Comparison of ENCODE assay signal across 8 cellular contexts in genomic region chr1:221712776-221713431, GRCh38. TPM values are rescaled to one million over a fixed set of nuclear protein-coding genes. Genes with fewer than 3 reads are reported as not detected.
DNase-seq lines count a peak whose midpoint lies in the region; ATAC-seq and TF ChIP-seq lines count a peak whose summit lies in the region.

No MANE protein-coding gene starts in this region.

- peak overlapping the region; percentile 74 for H3K9ac ChIP-seq in Loucy (ENCODE audit: low read depth, low read length, poor library complexity, severe bottlenecking)

- H3K4me1 ChIP-seq in Loucy (ENCODE audit: insufficient read depth, low read length, poor library complexity, severe bottlenecking) (peaks cover 93% of the 10 kb centered on the region), right atrium auricular region (peaks cover 0 to 59% of the 10 kb centered on the region in 2 donors)

- peaks cover 87% of the 10 kb centered on the region for H3K79me2 ChIP-seq in Loucy (ENCODE audit: insufficient read depth, low read length)

- peaks cover 85% of the 10 kb centered on the region for H3K4me1 Mint-ChIP-seq in activated T-cell treated with anti-CD3 and anti-CD28 coated beads, Interleukin-2, amount 50 U/mL, for 24 hours (ENCODE audit: low read depth)
- peaks cover 84 to 93% of the 10 kb centered on the region in 2 donors for H3K4me1 Mint-ChIP-seq in natural killer cell treated with Interleukin-12 subunit alpha and Interleukin-12 subunit beta and Interleukin-15 and Interleukin-18, amount 100 ng/mL, for 72 hours (ENCODE audit: low read depth in 2 of 2)

- TF ChIP-seq CTCF in Loucy (conservative IDR thresholded peaks at IDR 0.05; ENCODE audit: low read length) (no peak), right atrium auricular region (IDR thresholded peaks at IDR 0.05) (no peak)

- H3K9me3 ChIP-seq in Loucy (ENCODE audit: insufficient read depth, low read depth, low read length) = no peaks in the 10 kb centered on the region
- H3K9me3 ChIP-seq in right atrium auricular region = no peaks in the 10 kb centered on the region

- peak overlapping the region; percentile 68 for H3K4me3 ChIP-seq in Loucy (ENCODE audit: low read length, poor library complexity, severe bottlenecking)
- H3K4me3 ChIP-seq in right atrium auricular region = no peak overlapping the region

- peak overlapping the region; percentile 34 for H3K4me3 Mint-ChIP-seq in activated T-cell treated with anti-CD3 and anti-CD28 coated beads, Interleukin-2, amount 50 U/mL, for 24 hours
- H3K4me3 Mint-ChIP-seq in natural killer cell treated with Interleukin-12 subunit alpha and Interleukin-12 subunit beta and Interleukin-15 and Interleukin-18, amount 100 ng/mL, for 72 hours = peak overlapping the region; percentile 76

- peak overlapping the region; percentile 88 for H3K27ac Mint-ChIP-seq in activated T-cell treated with anti-CD3 and anti-CD28 coated beads, Interleukin-2, amount 50 U/mL, for 24 hours
- H3K27ac Mint-ChIP-seq in natural killer cell treated with Interleukin-12 subunit alpha and Interleukin-12 subunit beta and Interleukin-15 and Interleukin-18, amount 100 ng/mL, for 72 hours = peak overlapping the region; percentile 96 to 98

- H3K27me3 ChIP-seq in Loucy (ENCODE audit: insufficient read depth, low read length, poor library complexity, severe bottlenecking) (no peaks in the 10 kb centered on the region), right atrium auricular region (no peaks in the 10 kb centered on the region)

- H3K27ac ChIP-seq in right atrium auricular region = no peak overlapping the region

- peaks cover 34% of the 10 kb centered on the region; the same call in 1 of the 2 replicates for H3K36me3 ChIP-seq in Loucy (ENCODE audit: insufficient read depth, low read length)
- H3K36me3 ChIP-seq in right atrium auricular region = no peaks in the 10 kb centered on the region

- H3K9me2 ChIP-seq in Loucy (replicated peaks; ENCODE audit: low read depth, low read length) = no peaks in the 10 kb centered on the region

- peaks cover 15% of the 10 kb centered on the region for H4K20me1 ChIP-seq in Loucy (ENCODE audit: insufficient read depth, low read length, poor library complexity, severe bottlenecking)

- H3K27me3 Mint-ChIP-seq in activated T-cell treated with anti-CD3 and anti-CD28 coated beads, Interleukin-2, amount 50 U/mL, for 24 hours = no peaks in the 10 kb centered on the region
- no peaks in the 10 kb centered on the region for H3K27me3 Mint-ChIP-seq in natural killer cell treated with Interleukin-12 subunit alpha and Interleukin-12 subunit beta and Interleukin-15 and Interleukin-18, amount 100 ng/mL, for 72 hours

- no peak overlapping the region for H2AFZ ChIP-seq in Loucy (ENCODE audit: low read length)

- peak; percentile 56 for ATAC-seq in GM21529 (IDR thresholded peaks at IDR 0.05; ENCODE audit: unreplicated experiment)
- ATAC-seq in natural killer cell treated with Interleukin-12 subunit alpha and Interleukin-12 subunit beta and Interleukin-15 and Interleukin-18, amount 100 ng/mL, for 72 hours = peak; percentile 84 to 90

- peak; percentile 87 for DNase-seq in GDM1 (lab: John Stamatoyannopoulos, UW)
- peak; percentile 71 for DNase-seq in activated T-cell treated with anti-CD3 and anti-CD28 coated beads, Interleukin-2, amount 50 U/mL, for 24 hours
- DNase-seq in natural killer cell treated with Interleukin-12 subunit alpha and Interleukin-12 subunit beta and Interleukin-15 and Interleukin-18, amount 100 ng/mL, for 72 hours (ENCODE audit: low spot score) = peak; percentile 88
- DNase-seq in NCI-H526 treated with DMSO at 0.1 percent for 48 hours (lab: John Stamatoyannopoulos, UW) = no peak
- DNase-seq in right atrium auricular region (ENCODE audit: low spot score) = no peak
- no peak for DNase-seq in NCI-H2081 treated with DMSO at 0.1 percent for 48 hours (lab: John Stamatoyannopoulos, UW)

- peaks cover 22% of the 10 kb centered on the region for H3K36me3 Mint-ChIP-seq in activated T-cell treated with anti-CD3 and anti-CD28 coated beads, Interleukin-2, amount 50 U/mL, for 24 hours (ENCODE audit: low read depth)
- H3K36me3 Mint-ChIP-seq in natural killer cell treated with Interleukin-12 subunit alpha and Interleukin-12 subunit beta and Interleukin-15 and Interleukin-18, amount 100 ng/mL, for 72 hours = peaks cover 20% of the 10 kb centered on the region

- H3F3A ChIP-seq in Loucy (ENCODE audit: low read depth) = peaks cover 14% of the 10 kb centered on the region

- peaks cover 5% of the 10 kb centered on the region for H3K9me3 Mint-ChIP-seq in activated T-cell treated with anti-CD3 and anti-CD28 coated beads, Interleukin-2, amount 50 U/mL, for 24 hours
- H3K9me3 Mint-ChIP-seq in natural killer cell treated with Interleukin-12 subunit alpha and Interleukin-12 subunit beta and Interleukin-15 and Interleukin-18, amount 100 ng/mL, for 72 hours = no peaks in the 10 kb centered on the region

- H3K4me2 ChIP-seq in Loucy (ENCODE audit: low read depth, low read length, poor library complexity, severe bottlenecking) = peak overlapping the region; percentile 73

RNA-seq across cellular contexts. Expression of gene DUSP10, which starts 29.0 kb away (rescaled TPM):
- 10 to 100 TPM; 43.3 to 85.2 TPM for total RNA-seq in natural killer cell treated with Interleukin-12 subunit alpha and Interleukin-12 subunit beta and Interleukin-15 and Interleukin-18, amount 100 ng/mL, for 72 hours
- total RNA-seq in right atrium auricular region = 1 to 10 TPM; 3.3 to 6.4 TPM

Comparison
In these comparisons a context has a peak if more than half of its experiments do, and no peak if none do; other contexts are left out.
1. DNase-seq: peak in GDM1 (single experiment), activated T-cell treated with anti-CD3 and anti-CD28 coated beads, Interleukin-2, amount 50 U/mL, for 24 hours (single experiment) and natural killer cell treated with Interleukin-12 subunit alpha and Interleukin-12 subunit beta and Interleukin-15 and Interleukin-18, amount 100 ng/mL, for 72 hours (single experiment); none in NCI-H526 treated with DMSO at 0.1 percent for 48 hours (single experiment), right atrium auricular region (single experiment) and NCI-H2081 treated with DMSO at 0.1 percent for 48 hours (single experiment).
2. RNA of gene DUSP10, which starts 29.0 kb away (total RNA-seq): 43.3 to 85.2 TPM in natural killer cell treated with Interleukin-12 subunit alpha and Interleukin-12 subunit beta and Interleukin-15 and Interleukin-18, amount 100 ng/mL, for 72 hours; 3.3 to 6.4 TPM in right atrium auricular region; every median in the first group is over 4 times any median in the second.